4 cellular contexts compared by ENCODE assay signal in the genomic region with DNA sequence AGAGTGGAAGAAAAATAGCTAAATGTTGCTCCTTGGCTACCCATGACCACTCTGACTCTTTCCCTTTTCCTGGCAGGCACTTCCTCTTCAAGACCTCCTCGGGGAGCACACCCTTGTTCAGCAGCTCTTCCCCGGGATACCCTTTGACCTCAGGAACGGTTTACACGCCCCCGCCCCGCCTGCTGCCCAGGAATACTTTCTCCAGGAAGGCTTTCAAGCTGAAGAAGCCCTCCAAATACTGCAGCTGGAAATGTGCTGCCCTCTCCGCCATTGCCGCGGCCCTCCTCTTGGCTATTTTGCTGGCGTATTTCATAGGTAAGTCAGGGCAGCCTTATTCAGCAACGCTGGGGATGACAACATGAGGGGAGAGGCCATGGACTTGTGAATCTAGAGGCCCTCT.
"Had no signal": no experiment of that assay in that cellular context is flagged by ENCODE, and none has a peak within 500 bp of the region (broad histone marks: within the 10 kb centered on the region; RNA-seq: fewer than 3 reads in every experiment).

No MANE protein-coding gene starts in this region.

- H3K27me3 Mint-ChIP-seq: IgD-negative memory B cell had no signal

- DNase-seq: IMR-90, KBM-7, KG1 had no signal

- H3K27ac Mint-ChIP-seq: IgD-negative memory B cell had no signal

- H3K4me1 Mint-ChIP-seq: IgD-negative memory B cell had no signal

- H3K4me3 Mint-ChIP-seq: IgD-negative memory B cell had no signal

- H3K36me3 Mint-ChIP-seq: IgD-negative memory B cell had no signal
